In genomic region chr9:127079741-127080140, GRCh38 we compare ENCODE assay signal across 36 cellular contexts. TPM values are rescaled to one million over a fixed set of nuclear protein-coding genes. Genes with fewer than 3 reads are reported as not detected.
"Had no signal": no experiment of that assay in that cellular context is flagged by ENCODE, and none has a peak within 500 bp of the region (broad histone marks: within the 10 kb centered on the region; RNA-seq: fewer than 3 reads in every experiment).

No MANE protein-coding gene starts in this region.

- H3K36me3 ChIP-seq: adrenal gland, MG63 had no signal

- DNase-seq: activated B cell treated with CpG ODN at 0.5 μM for 24 hours; activated CD4-positive, alpha-beta memory T cell treated with anti-CD3 and anti-CD28 coated beads for 36 hours; activated CD4-positive, alpha-beta T cell treated with anti-CD3 and anti-CD28 coated beads for 4 hours; activated CD4-positive, alpha-beta T cell treated with anti-CD3 and anti-CD28 coated beads, Interleukin-2, amount 50 U/mL, for 1 hour; activated CD4-positive, CD25-positive, alpha-beta regulatory T cell treated with anti-CD3 and anti-CD28 coated beads, Interleukin-2, amount 50 U/mL, for 72 hours; activated gamma-delta T cell treated with Interleukin-2 at 50 U/mL for 16 hours; activated naive CD4-positive, alpha-beta T cell treated with anti-CD3 and anti-CD28 coated beads for 36 hours; activated T-cell treated with anti-CD3 and anti-CD28 coated beads for 4 hours; activated T-cell treated with anti-CD3 and anti-CD28 coated beads, Interleukin-2, amount 50 U/mL, for 4 hours; anterior cingulate cortex; caudate nucleus; cerebellar nuclear complex; Kasumi-1; KG1; MG63; NCI-H1048; NCI-H1436 treated with DMSO at 0.1 percent for 48 hours; NCI-H1694 treated with DMSO at 0.1 percent for 48 hours; NCI-H2029; NCI-H510A; NCI-H526; NCI-H748 treated with DMSO at 0.1 percent for 48 hours; NK-92 treated with Interleukin-12 subunit alpha and Interleukin-12 subunit beta, amount 100 ng/mL, for 24 hours; PC-9; SIG-M5; SW 1271; T-helper 1 cell; T-helper 2 cell; T-helper 9 cell had no signal

- H3K9me3 ChIP-seq: adrenal gland, MG63 had no signal

- H3K27ac ChIP-seq: adrenal gland, PC-9, RWPE1, VCaP had no signal

- H3K4me3 ChIP-seq: adrenal gland, MG63, PC-9 had no signal

- ATAC-seq: activated naive CD4-positive, alpha-beta T cell treated with anti-CD3 and anti-CD28 coated beads, Interleukin-2, amount 50 U/mL, for 72 hours; activated T-cell treated with anti-CD3 and anti-CD28 coated beads, Interleukin-2, amount 50 U/mL, for 4 hours; Right ventricle myocardium inferior had no signal

RNA-seq across cellular contexts. Expression of gene ANGPTL2, which starts 42.7 kb away (rescaled TPM):
- total RNA-seq: activated B cell treated with CpG ODN at 0.5 μM for 24 hours; activated CD4-positive, alpha-beta memory T cell treated with anti-CD3 and anti-CD28 coated beads for 36 hours; activated naive CD4-positive, alpha-beta T cell treated with anti-CD3 and anti-CD28 coated beads for 36 hours; activated naive CD4-positive, alpha-beta T cell treated with anti-CD3 and anti-CD28 coated beads, Interleukin-2, amount 50 U/mL, for 72 hours; activated T-helper 1 cell treated with anti-CD3 and anti-CD28 coated beads, Interleukin-12 subunit alpha, Interleukin-12 subunit beta, Interleukin-2, Interleukin-4 antibody, amounts not matched to agents 30 ng/mL and 10 ng/mL and 1 ng/mL, durations not matched to agents 14 hours and 24 hours and 36 hours; OCI-LY7 had no signal
